Comparison of ENCODE assay signal across 1 cellular context in the genomic region with DNA sequence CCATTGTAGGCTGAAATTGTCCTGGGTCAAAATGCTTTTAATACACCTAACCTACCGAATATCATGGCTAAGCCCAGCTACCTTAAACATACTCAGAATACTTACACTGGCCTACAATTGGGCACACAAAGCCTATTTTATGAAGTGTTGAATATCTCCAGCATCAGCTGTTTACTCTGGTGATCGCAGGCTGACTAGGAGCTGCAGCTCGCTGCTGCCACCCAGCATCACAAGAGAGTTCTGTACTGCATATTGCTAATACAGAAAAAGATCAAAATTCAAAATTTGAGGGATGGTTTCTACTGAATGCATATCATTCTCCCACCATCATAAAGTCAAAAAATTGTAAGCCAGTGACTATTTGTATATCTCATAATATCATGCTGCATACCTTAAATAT.
TF ChIP-seq lines count a peak whose summit lies in the region.

No MANE protein-coding gene starts in this region.

TF ChIP-seq in K562, 482 proteins besides CTCF, POLR2A, EP300 and RAD21 (continued from another document):
- TF ChIP-seq, protein P1, sequence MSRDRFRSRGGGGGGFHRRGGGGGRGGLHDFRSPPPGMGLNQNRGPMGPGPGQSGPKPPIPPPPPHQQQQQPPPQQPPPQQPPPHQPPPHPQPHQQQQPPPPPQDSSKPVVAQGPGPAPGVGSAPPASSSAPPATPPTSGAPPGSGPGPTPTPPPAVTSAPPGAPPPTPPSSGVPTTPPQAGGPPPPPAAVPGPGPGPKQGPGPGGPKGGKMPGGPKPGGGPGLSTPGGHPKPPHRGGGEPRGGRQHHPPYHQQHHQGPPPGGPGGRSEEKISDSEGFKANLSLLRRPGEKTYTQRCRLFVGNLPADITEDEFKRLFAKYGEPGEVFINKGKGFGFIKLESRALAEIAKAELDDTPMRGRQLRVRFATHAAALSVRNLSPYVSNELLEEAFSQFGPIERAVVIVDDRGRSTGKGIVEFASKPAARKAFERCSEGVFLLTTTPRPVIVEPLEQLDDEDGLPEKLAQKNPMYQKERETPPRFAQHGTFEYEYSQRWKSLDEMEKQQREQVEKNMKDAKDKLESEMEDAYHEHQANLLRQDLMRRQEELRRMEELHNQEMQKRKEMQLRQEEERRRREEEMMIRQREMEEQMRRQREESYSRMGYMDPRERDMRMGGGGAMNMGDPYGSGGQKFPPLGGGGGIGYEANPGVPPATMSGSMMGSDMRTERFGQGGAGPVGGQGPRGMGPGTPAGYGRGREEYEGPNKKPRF (IDR thresholded peaks at IDR 0.05; ENCODE audit: low read depth, low read length): no peak
- TF ChIP-seq KLF13 (tag; IDR thresholded peaks at IDR 0.05; ENCODE audit: borderline replicate concordance, low read depth) (no peak), PCBP2 (IDR thresholded peaks at IDR 0.05; ENCODE audit: low read depth, low read length, poor library complexity, severe bottlenecking) (no peak), BRD9 (IDR thresholded peaks at IDR 0.05; ENCODE audit: low read depth, partially characterized antibody) (no peak), CXXC5 (CRISPR knock-in tag; IDR thresholded peaks at IDR 0.05) (no peak), FOXK1 (CRISPR knock-in tag; IDR thresholded peaks at IDR 0.05; ENCODE audit: borderline replicate concordance) (no peak), HDAC8 (tag; IDR thresholded peaks at IDR 0.05) (no peak)
- TF ChIP-seq, protein P2, sequence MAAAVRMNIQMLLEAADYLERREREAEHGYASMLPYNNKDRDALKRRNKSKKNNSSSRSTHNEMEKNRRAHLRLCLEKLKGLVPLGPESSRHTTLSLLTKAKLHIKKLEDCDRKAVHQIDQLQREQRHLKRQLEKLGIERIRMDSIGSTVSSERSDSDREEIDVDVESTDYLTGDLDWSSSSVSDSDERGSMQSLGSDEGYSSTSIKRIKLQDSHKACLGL (CRISPR knock-in tag; IDR thresholded peaks at IDR 0.05; ENCODE audit: borderline replicate concordance, poor library complexity, severe bottlenecking): no peak
